Comparison of ENCODE assay signal across 1 cellular context in the genomic region with DNA sequence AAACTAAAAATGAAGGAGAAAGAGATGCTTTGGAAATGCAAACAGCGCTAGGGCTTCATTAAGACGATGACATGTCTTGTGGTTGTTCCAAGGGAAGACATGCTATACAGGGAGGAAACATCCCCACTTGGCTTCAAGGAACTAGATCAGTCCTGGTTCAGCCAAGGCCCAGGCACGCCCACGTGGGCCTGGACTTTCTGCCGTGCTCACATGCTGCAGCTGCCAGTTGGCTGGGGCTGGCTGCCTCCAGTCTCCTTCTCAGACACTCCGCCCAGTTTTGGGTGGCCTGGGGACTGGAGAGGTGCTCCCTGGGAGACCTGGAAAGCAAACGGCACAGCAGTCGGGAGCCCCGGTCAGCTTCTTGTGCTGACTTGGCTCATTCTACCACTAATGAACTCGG.
TF ChIP-seq lines count a peak whose summit lies in the region.

No MANE protein-coding gene starts in this region.

TF ChIP-seq in SK-N-SH treated with all-trans-retinoic acid at 6 μM for 48 hours, 23 proteins besides CTCF, POLR2A, EP300 and RAD21 (continued from another document):
- TF ChIP-seq, protein P1, sequence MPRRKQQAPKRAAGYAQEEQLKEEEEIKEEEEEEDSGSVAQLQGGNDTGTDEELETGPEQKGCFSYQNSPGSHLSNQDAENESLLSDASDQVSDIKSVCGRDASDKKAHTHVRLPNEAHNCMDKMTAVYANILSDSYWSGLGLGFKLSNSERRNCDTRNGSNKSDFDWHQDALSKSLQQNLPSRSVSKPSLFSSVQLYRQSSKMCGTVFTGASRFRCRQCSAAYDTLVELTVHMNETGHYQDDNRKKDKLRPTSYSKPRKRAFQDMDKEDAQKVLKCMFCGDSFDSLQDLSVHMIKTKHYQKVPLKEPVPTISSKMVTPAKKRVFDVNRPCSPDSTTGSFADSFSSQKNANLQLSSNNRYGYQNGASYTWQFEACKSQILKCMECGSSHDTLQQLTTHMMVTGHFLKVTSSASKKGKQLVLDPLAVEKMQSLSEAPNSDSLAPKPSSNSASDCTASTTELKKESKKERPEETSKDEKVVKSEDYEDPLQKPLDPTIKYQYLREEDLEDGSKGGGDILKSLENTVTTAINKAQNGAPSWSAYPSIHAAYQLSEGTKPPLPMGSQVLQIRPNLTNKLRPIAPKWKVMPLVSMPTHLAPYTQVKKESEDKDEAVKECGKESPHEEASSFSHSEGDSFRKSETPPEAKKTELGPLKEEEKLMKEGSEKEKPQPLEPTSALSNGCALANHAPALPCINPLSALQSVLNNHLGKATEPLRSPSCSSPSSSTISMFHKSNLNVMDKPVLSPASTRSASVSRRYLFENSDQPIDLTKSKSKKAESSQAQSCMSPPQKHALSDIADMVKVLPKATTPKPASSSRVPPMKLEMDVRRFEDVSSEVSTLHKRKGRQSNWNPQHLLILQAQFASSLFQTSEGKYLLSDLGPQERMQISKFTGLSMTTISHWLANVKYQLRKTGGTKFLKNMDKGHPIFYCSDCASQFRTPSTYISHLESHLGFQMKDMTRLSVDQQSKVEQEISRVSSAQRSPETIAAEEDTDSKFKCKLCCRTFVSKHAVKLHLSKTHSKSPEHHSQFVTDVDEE (CRISPR knock-in tag; IDR thresholded peaks at IDR 0.05), result no peak
- TF ChIP-seq ZNF565 (CRISPR knock-in tag; conservative IDR thresholded peaks at IDR 0.05; ENCODE audit: low read depth), result no peak
- no peak for TF ChIP-seq ISL1 (CRISPR knock-in tag; IDR thresholded peaks at IDR 0.05)
TF ChIP-seq in SK-N-SH treated with all-trans-retinoic acid at 6 μM for 48 hours: peak in this region for 0.
